15 cellular contexts compared by ENCODE assay signal in the genomic region with DNA sequence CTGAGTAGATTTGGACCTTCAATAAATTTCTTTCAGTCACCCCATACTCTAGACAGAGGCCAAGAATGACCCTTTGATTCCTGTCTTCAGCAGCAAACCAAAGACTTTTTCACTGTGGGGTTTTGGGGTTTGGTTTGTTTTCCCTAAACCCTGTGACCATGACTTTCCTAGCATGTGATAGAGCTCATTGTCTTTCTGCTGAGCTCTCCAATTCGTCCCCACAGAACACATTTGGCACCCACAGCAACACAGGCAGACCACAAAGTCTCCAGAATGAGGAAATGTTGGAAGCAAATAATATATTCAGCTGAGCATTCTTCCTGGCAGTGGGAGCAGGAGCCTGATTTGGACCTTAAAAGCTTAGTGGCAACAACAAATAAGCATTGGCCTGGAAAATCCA. TPM values are rescaled to one million over a fixed set of nuclear protein-coding genes. Genes with fewer than 3 reads are reported as not detected.
DNase-seq lines count a peak whose midpoint lies in the region; ATAC-seq and TF ChIP-seq lines count a peak whose summit lies in the region.
"Had no signal": no experiment of that assay in that cellular context is flagged by ENCODE, and none has a peak within 500 bp of the region (broad histone marks: within the 10 kb centered on the region; RNA-seq: fewer than 3 reads in every experiment).

No MANE protein-coding gene starts in this region.

- H3K4me3 Mint-ChIP-seq in activated T-helper 2 cell treated with anti-CD3 and anti-CD28 coated beads, Interferon-gamma antibody, Interleukin-2, Interleukin-4, amounts not matched to agents 10 μg/mL and 5 μg/mL and 100 μg/mL, durations not matched to agents 14 hours and 24 hours and 36 hours (ENCODE audit: low read depth) = no peak overlapping the region
- H3K4me3 Mint-ChIP-seq: stimulated activated naive B cell treated with anti-CD40 and anti-IgM and Interleukin-4, amounts not matched to agents 10 μg/mL and 1 μg/mL and 100 μg/mL, for 72 hours; T-helper 17 cell had no signal

- H3K4me3 ChIP-seq in esophagus muscularis mucosa = no peak overlapping the region
- H3K4me3 ChIP-seq in suprapubic skin = no peak overlapping the region
- H3K4me3 ChIP-seq: adrenal gland had no signal

- TF ChIP-seq EP300 in esophagus muscularis mucosa (IDR thresholded peaks at IDR 0.05) (no peak), suprapubic skin (IDR thresholded peaks at IDR 0.05) (no peak)

- intact Hi-C loops in esophagus muscularis mucosa (cut with DNase I) = no loop called here
- intact Hi-C loops in activated T-helper 2 cell treated with anti-CD3 and anti-CD28 coated beads, Interferon-gamma antibody, Interleukin-2, Interleukin-4, amounts not matched to agents 10 μg/mL and 5 μg/mL and 100 μg/mL, durations not matched to agents 14 hours and 24 hours and 36 hours (cut with micrococcal nuclease) = no loop called here

- no peaks in the 10 kb centered on the region for H3K4me1 Mint-ChIP-seq in activated T-helper 2 cell treated with anti-CD3 and anti-CD28 coated beads, Interferon-gamma antibody, Interleukin-2, Interleukin-4, amounts not matched to agents 10 μg/mL and 5 μg/mL and 100 μg/mL, durations not matched to agents 14 hours and 24 hours and 36 hours (ENCODE audit: low read depth)
- H3K4me1 Mint-ChIP-seq: stimulated activated naive B cell treated with anti-CD40 and anti-IgM and Interleukin-4, amounts not matched to agents 10 μg/mL and 1 μg/mL and 100 μg/mL, for 72 hours; T-helper 17 cell had no signal

- H3K27me3 ChIP-seq in esophagus muscularis mucosa (no peaks in the 10 kb centered on the region), suprapubic skin (no peaks in the 10 kb centered on the region)
- H3K27me3 ChIP-seq: adrenal gland had no signal

- H3K27ac Mint-ChIP-seq in activated T-helper 2 cell treated with anti-CD3 and anti-CD28 coated beads, Interferon-gamma antibody, Interleukin-2, Interleukin-4, amounts not matched to agents 10 μg/mL and 5 μg/mL and 100 μg/mL, durations not matched to agents 14 hours and 24 hours and 36 hours = no peak overlapping the region
- H3K27ac Mint-ChIP-seq: stimulated activated naive B cell treated with anti-CD40 and anti-IgM and Interleukin-4, amounts not matched to agents 10 μg/mL and 1 μg/mL and 100 μg/mL, for 72 hours; T-helper 17 cell had no signal

- no peak for ATAC-seq in GM18517 (IDR thresholded peaks at IDR 0.05; ENCODE audit: unreplicated experiment)
- no peak for ATAC-seq in GM19328 (IDR thresholded peaks at IDR 0.05; ENCODE audit: unreplicated experiment)
- ATAC-seq: esophagus mucosa; stimulated activated naive B cell treated with anti-CD40 and anti-IgM and Interleukin-4, amounts not matched to agents 10 μg/mL and 1 μg/mL and 100 μg/mL, for 72 hours; T-helper 17 cell had no signal

- H3K9me3 ChIP-seq in esophagus muscularis mucosa (peaks cover 0 to 7% (median 0%) of the 10 kb centered on the region in 4 donors), suprapubic skin (no peaks in the 10 kb centered on the region)
- H3K9me3 ChIP-seq: adrenal gland had no signal

- H3K4me1 ChIP-seq in esophagus muscularis mucosa (peaks cover 0 to 9% (median 4%) of the 10 kb centered on the region in 4 donors), suprapubic skin (peaks cover 13% of the 10 kb centered on the region)
- H3K4me1 ChIP-seq: adrenal gland had no signal

- H3K36me3 ChIP-seq in esophagus muscularis mucosa (no peaks in the 10 kb centered on the region), suprapubic skin (no peaks in the 10 kb centered on the region)
- H3K36me3 ChIP-seq: adrenal gland had no signal

- H3K27me3 Mint-ChIP-seq in activated T-helper 2 cell treated with anti-CD3 and anti-CD28 coated beads, Interferon-gamma antibody, Interleukin-2, Interleukin-4, amounts not matched to agents 10 μg/mL and 5 μg/mL and 100 μg/mL, durations not matched to agents 14 hours and 24 hours and 36 hours (ENCODE audit: low read depth) = no peaks in the 10 kb centered on the region
- H3K27me3 Mint-ChIP-seq: stimulated activated naive B cell treated with anti-CD40 and anti-IgM and Interleukin-4, amounts not matched to agents 10 μg/mL and 1 μg/mL and 100 μg/mL, for 72 hours; T-helper 17 cell had no signal

- H3K9me3 Mint-ChIP-seq in activated T-helper 2 cell treated with anti-CD3 and anti-CD28 coated beads, Interferon-gamma antibody, Interleukin-2, Interleukin-4, amounts not matched to agents 10 μg/mL and 5 μg/mL and 100 μg/mL, durations not matched to agents 14 hours and 24 hours and 36 hours = no peaks in the 10 kb centered on the region
- H3K9me3 Mint-ChIP-seq: stimulated activated naive B cell treated with anti-CD40 and anti-IgM and Interleukin-4, amounts not matched to agents 10 μg/mL and 1 μg/mL and 100 μg/mL, for 72 hours had no signal

- 35% methylated on average over 1 of the region's 1 CpG for WGBS in esophagus muscularis mucosa
- 20% methylated on average over 1 of the region's 1 CpG for WGBS in suprapubic skin

- no peaks in the 10 kb centered on the region for H3K36me3 Mint-ChIP-seq in activated T-helper 2 cell treated with anti-CD3 and anti-CD28 coated beads, Interferon-gamma antibody, Interleukin-2, Interleukin-4, amounts not matched to agents 10 μg/mL and 5 μg/mL and 100 μg/mL, durations not matched to agents 14 hours and 24 hours and 36 hours (ENCODE audit: low read depth)
- H3K36me3 Mint-ChIP-seq: stimulated activated naive B cell treated with anti-CD40 and anti-IgM and Interleukin-4, amounts not matched to agents 10 μg/mL and 1 μg/mL and 100 μg/mL, for 72 hours had no signal

- H3K27ac ChIP-seq in esophagus muscularis mucosa (replicated peaks in 1 of 4) = peak overlapping the region in 3 of 4 donors; percentile 2 to 24 (median 2)
- H3K27ac ChIP-seq in suprapubic skin = peak overlapping the region; percentile 83

- no peak for TF ChIP-seq POLR2A in esophagus muscularis mucosa (IDR thresholded peaks at IDR 0.05; ENCODE audit: low read depth)
- TF ChIP-seq POLR2A in suprapubic skin (IDR thresholded peaks at IDR 0.05) = no peak

- TF ChIP-seq CTCF in esophagus muscularis mucosa (IDR thresholded peaks at IDR 0.05) (no peak), suprapubic skin (IDR thresholded peaks at IDR 0.05) (no peak)

- DNase-seq in SHP77 treated with DMSO at 0.1 percent for 48 hours (lab: John Stamatoyannopoulos, UW) = peak; percentile 48
- DNase-seq in esophagus muscularis mucosa (ENCODE audit: extremely low spot score) = no peak
- peak; percentile 81 for DNase-seq in midbrain (lab: John Stamatoyannopoulos, UW)
- peak in 1 of 2 donors; percentile 71 for DNase-seq in suprapubic skin (ENCODE audit: low spot score in 2 of 2)
- DNase-seq in activated T-helper 2 cell treated with anti-CD3 and anti-CD28 coated beads, Interferon-gamma antibody, Interleukin-2, Interleukin-4, amounts not matched to agents 10 μg/mL and 5 μg/mL and 100 μg/mL, durations not matched to agents 14 hours and 24 hours and 36 hours (ENCODE audit: low spot score) = no peak
- no peak for DNase-seq in activated CD4-positive, alpha-beta T cell treated with anti-CD3 and anti-CD28 coated beads for 1 hour
- DNase-seq: COR-L47; stimulated activated CD4-positive, alpha-beta T cell treated with anti-CD3 and anti-CD28 coated beads, Interleukin-15, amount 100 ng/mL, for 24 hours; stimulated activated naive B cell treated with anti-CD40 and anti-IgM and Interleukin-4, amounts not matched to agents 10 μg/mL and 1 μg/mL and 100 μg/mL, for 72 hours; T-helper 17 cell had no signal

RNA-seq across cellular contexts. Expression of gene CPB1, which starts 36.8 kb away (rescaled TPM):
- total RNA-seq in esophagus muscularis mucosa (under 1 TPM in 1 of 4 donors, not detected in 3; 0.46 TPM), suprapubic skin (not detected)
- total RNA-seq in activated T-helper 2 cell treated with anti-CD3 and anti-CD28 coated beads, Interferon-gamma antibody, Interleukin-2, Interleukin-4, amounts not matched to agents 10 μg/mL and 5 μg/mL and 100 μg/mL, durations not matched to agents 14 hours and 24 hours and 36 hours = not detected in 2 replicates
- total RNA-seq: esophagus mucosa, lung microvascular endothelial cell, T-helper 17 cell had no signal

Comparison
In these comparisons a context has a peak if more than half of its experiments do, and no peak if none do; other contexts are left out.
1. DNase-seq: peak in SHP77 treated with DMSO at 0.1 percent for 48 hours (single experiment) and midbrain (single experiment); none in esophagus muscularis mucosa (single experiment), activated T-helper 2 cell treated with anti-CD3 and anti-CD28 coated beads, Interferon-gamma antibody, Interleukin-2, Interleukin-4, amounts not matched to agents 10 μg/mL and 5 μg/mL and 100 μg/mL, durations not matched to agents 14 hours and 24 hours and 36 hours (single experiment) and activated CD4-positive, alpha-beta T cell treated with anti-CD3 and anti-CD28 coated beads for 1 hour (single experiment).